19 cellular contexts compared by ENCODE assay signal in genomic region chr2:241200822-241201395, GRCh38. TPM values are rescaled to one million over a fixed set of nuclear protein-coding genes. Genes with fewer than 3 reads are reported as not detected.
DNase-seq lines count a peak whose midpoint lies in the region; ATAC-seq and TF ChIP-seq lines count a peak whose summit lies in the region.
"Had no signal": no experiment of that assay in that cellular context is flagged by ENCODE, and none has a peak within 500 bp of the region (broad histone marks: within the 10 kb centered on the region; RNA-seq: fewer than 3 reads in every experiment).

No MANE protein-coding gene starts in this region.

- H3K4me3 ChIP-seq in Jurkat, Clone E6-1 (ENCODE audit: low read length): no peak overlapping the region
- no peak overlapping the region for H3K4me3 ChIP-seq in osteoblast (ENCODE audit: insufficient read depth, low read length)
- H3K4me3 ChIP-seq in adrenal gland: no peak overlapping the region
- H3K4me3 ChIP-seq: SK-N-MC had no signal

- no peaks in the 10 kb centered on the region for H3K36me3 ChIP-seq in osteoblast (ENCODE audit: insufficient read depth, low read length)
- H3K36me3 ChIP-seq in adrenal gland (replicated peaks in 1 of 2): no peaks in the 10 kb centered on the region
- H3K36me3 ChIP-seq: BE2C had no signal

- H3K4me1 ChIP-seq in osteoblast (ENCODE audit: insufficient read depth, low read length): no peaks in the 10 kb centered on the region
- H3K4me1 ChIP-seq in adrenal gland (replicated peaks in 1 of 2): no peaks in the 10 kb centered on the region
- H3K4me1 ChIP-seq: BE2C had no signal

- no peaks in the 10 kb centered on the region for H3K9me3 ChIP-seq in osteoblast (ENCODE audit: low read depth, low read length)
- H3K9me3 ChIP-seq in adrenal gland (replicated peaks in 1 of 3): no peaks in the 10 kb centered on the region
- H3K9me3 ChIP-seq: BE2C had no signal

- no peak overlapping the region for H3K4me3 Mint-ChIP-seq in Calu3 (ENCODE audit: low read depth, unreplicated experiment)
- H3K4me3 Mint-ChIP-seq: CD8-positive, alpha-beta T cell; IgD-negative memory B cell had no signal

- H3K79me2 ChIP-seq in osteoblast (ENCODE audit: insufficient read depth, low read length): no peaks in the 10 kb centered on the region

- no peaks in the 10 kb centered on the region for H3K9me3 Mint-ChIP-seq in Calu3 (ENCODE audit: low read depth, unreplicated experiment)
- H3K9me3 Mint-ChIP-seq: CD8-positive, alpha-beta T cell; IgD-negative memory B cell had no signal

- no peak overlapping the region for H3K27ac ChIP-seq in osteoblast (ENCODE audit: low read depth, low read length)
- no peak overlapping the region for H3K27ac ChIP-seq in adrenal gland
- H3K27ac ChIP-seq: 22Rv1, RWPE1, SK-N-MC had no signal

- H3K4me1 Mint-ChIP-seq in Calu3 (ENCODE audit: low read depth, unreplicated experiment): no peaks in the 10 kb centered on the region
- H3K4me1 Mint-ChIP-seq: IgD-negative memory B cell had no signal

- H2AFZ ChIP-seq in osteoblast (ENCODE audit: low read length): no peak overlapping the region

- BruUV-seq in Calu3 (replicated peaks; lab: Mats Ljungman, UMichigan): no TSS peak

- no peaks in the 10 kb centered on the region for H3K36me3 Mint-ChIP-seq in Calu3 (ENCODE audit: insufficient read depth, unreplicated experiment)
- H3K36me3 Mint-ChIP-seq: CD8-positive, alpha-beta T cell; IgD-negative memory B cell had no signal

- no peaks in the 10 kb centered on the region for H4K20me1 ChIP-seq in osteoblast (ENCODE audit: insufficient read depth, low read length)

- H3K27me3 Mint-ChIP-seq in Calu3 (ENCODE audit: unreplicated experiment): peaks cover 39% of the 10 kb centered on the region
- H3K27me3 Mint-ChIP-seq: IgD-negative memory B cell had no signal

- no peak for TF ChIP-seq POLR2A in adrenal gland (IDR thresholded peaks at IDR 0.05)

- H3K27me3 ChIP-seq in osteoblast (ENCODE audit: insufficient read depth, low read length): no peaks in the 10 kb centered on the region
- H3K27me3 ChIP-seq in adrenal gland: no peaks in the 10 kb centered on the region
- H3K27me3 ChIP-seq: BE2C had no signal

- no peak overlapping the region for H3K27ac Mint-ChIP-seq in Calu3 (ENCODE audit: unreplicated experiment)
- H3K27ac Mint-ChIP-seq: CD8-positive, alpha-beta T cell; IgD-negative memory B cell had no signal

- intact Hi-C loops in Calu3 (cut with micrococcal nuclease; ENCODE audit: unreplicated experiment) (no loop called here), adrenal gland (cut with DNase I) (no loop called here)

- H3K4me2 ChIP-seq in osteoblast (ENCODE audit: insufficient read depth, low read length): no peak overlapping the region

- ATAC-seq in GM21367 (IDR thresholded peaks at IDR 0.05; ENCODE audit: unreplicated experiment): no peak
- ATAC-seq: CD8-positive, alpha-beta T cell; PC-3 had no signal

- CTCF ChIA-PET in Calu3 (lab: Charles Lee): no interaction called here

- peak; percentile 10 for DNase-seq in SIG-M5 treated with dmso at 0.1 percent for 504 hours (lab: John Stamatoyannopoulos, UW; ENCODE audit: unreplicated experiment)
- DNase-seq in SIG-M5 (lab: John Stamatoyannopoulos, UW): no peak
- peak; percentile 57 for DNase-seq in Jurkat, Clone E6-1 (ENCODE audit: low read depth, low spot score)
- DNase-seq in SKM-1 (lab: John Stamatoyannopoulos, UW; ENCODE audit: unreplicated experiment): peak; percentile 32
- peak; percentile 82 for DNase-seq in osteoblast (ENCODE audit: insufficient read length, low spot score, missing footprints)
- DNase-seq in Calu3: no peak
- no peak for DNase-seq in adrenal gland
- DNase-seq: BE2C; CD8-positive, alpha-beta T cell; NCI-H1436 treated with DMSO at 0.1 percent for 48 hours; NCI-H2029 treated with DMSO at 0.1 percent for 48 hours; NCI-H2171 treated with DMSO at 0.1 percent for 48 hours; NCI-H748 treated with DMSO at 0.1 percent for 48 hours; PC-3 had no signal

- no peak for TF ChIP-seq CTCF in osteoblast (IDR thresholded peaks at IDR 0.05; ENCODE audit: extremely low read depth, low read depth, low read length)
- no peak for TF ChIP-seq CTCF in Calu3 (IDR thresholded peaks at IDR 0.05; ENCODE audit: unreplicated experiment)
- no peak for TF ChIP-seq CTCF in adrenal gland (IDR thresholded peaks at IDR 0.05)

- WGBS in adrenal gland, 4 donors: 78 to 82% (median 81%) methylated on average over 12 to 21 of the region's 21 CpGs

RNA-seq across cellular contexts. Expression of gene ANO7, which starts 12.4 kb away (rescaled TPM):
- 1.00 TPM for polyA plus RNA-seq in Jurkat, Clone E6-1 (2012; ENCODE audit: insufficient read depth, insufficient read length)
- total RNA-seq in osteoblast (1.2 and 1.8 TPM in 2 replicates), Calu3 (2022) (7.7 and 8.0 TPM in 2 replicates), adrenal gland (1 to 10 TPM; 1.1 to 5.1 (median 2.1) TPM)
- 1 to 10 TPM in 2 of 3 donors, under 1 TPM in 1; 0.48 to 2.1 (median 1.7) TPM for polyA plus RNA-seq in adrenal gland
- polyA plus RNA-seq: IgD-negative memory B cell had no signal

RNA-seq across cellular contexts. Expression of gene PPP1R7, which starts 50.6 kb away (rescaled TPM):
- polyA plus RNA-seq in Jurkat, Clone E6-1 (2012; ENCODE audit: insufficient read depth, insufficient read length): 179 TPM
- 46.7 and 73.7 TPM in 2 replicates for total RNA-seq in osteoblast
- 65.4 and 65.5 TPM in 2 replicates for total RNA-seq in Calu3 (2022)
- total RNA-seq in adrenal gland: 10 to 100 TPM; 26.2 to 79.9 (median 62.5) TPM
- polyA plus RNA-seq in adrenal gland: 100 to 1,000 TPM in 1 of 3 donors, 10 to 100 TPM in 2; 50.0 to 128 (median 72.3) TPM

RNA-seq across cellular contexts. Expression of gene PASK, which starts 51.6 kb away (rescaled TPM):
- polyA plus RNA-seq in Jurkat, Clone E6-1 (2012; ENCODE audit: insufficient read depth, insufficient read length): 43.6 TPM
- total RNA-seq in osteoblast (5.0 and 5.8 TPM in 2 replicates), Calu3 (2022) (53.3 and 69.3 TPM in 2 replicates), adrenal gland (1 to 10 TPM in 7 of 8 donors, under 1 TPM in 1; 0.72 to 8.9 (median 3.5) TPM)
- polyA plus RNA-seq in adrenal gland: 1 to 10 TPM; 2.1 to 4.4 (median 4.2) TPM

Comparison
In these comparisons a context has a peak if more than half of its experiments do, and no peak if none do; other contexts are left out.
1. DNase-seq: peak in SIG-M5 treated with dmso at 0.1 percent for 504 hours (single experiment), Jurkat, Clone E6-1 (single experiment), SKM-1 (single experiment) and osteoblast (single experiment); none in SIG-M5 (single experiment), Calu3 (single experiment) and adrenal gland (0 of 7).